ENCODE assay signal across 8 cellular contexts in genomic region chr1:45522324-45523104, GRCh38. TPM values are rescaled to one million over a fixed set of nuclear protein-coding genes. Genes with fewer than 3 reads are reported as not detected.
DNase-seq lines count a peak whose midpoint lies in the region; ATAC-seq, FAIRE-seq and TF ChIP-seq lines count a peak whose summit lies in the region.

No MANE protein-coding gene starts in this region.

- peaks cover 30 to 43% of the 10 kb centered on the region in 2 experiments for H3K79me2 ChIP-seq in H1 (ENCODE audit: control insufficient read depth in 1 of 2, insufficient read depth in 2 of 2, low read length in 2 of 2)

- H3K27ac ChIP-seq in H1 (ENCODE audit: low read depth, low read length) = peak overlapping the region; percentile 91

- H3K4me3 ChIP-seq in NT2/D1 (ENCODE audit: insufficient read length, low read depth) (peak overlapping the region; percentile 98), H1 (ENCODE audit: extremely low read depth in 1 of 4, insufficient read depth in 2 of 4, low read depth in 3 of 4, low read length in 4 of 4) (peak overlapping the region; percentile 44 to 100 (median 84)), neuron (ENCODE audit: low read length) (peak overlapping the region; percentile 56)

- TF ChIP-seq CTCF in H1 (IDR thresholded peaks at IDR 0.05; ENCODE audit: control extremely low read depth in 1 of 3, insufficient read depth in 1 of 3, low read depth in 1 of 3, low read length in 3 of 3) = no peak

- no peak for TF ChIP-seq POLR2A in H1 (IDR thresholded peaks at IDR 0.05; ENCODE audit: control extremely low read depth in 1 of 2, low read depth in 2 of 2, low read length in 2 of 2)

- peak overlapping the region; percentile 100 for H2BK5ac ChIP-seq in H1 (ENCODE audit: low read depth, low read length)

- peak overlapping the region; percentile 88; the same call in 1 of the 2 replicates for H2BK15ac ChIP-seq in H1 (ENCODE audit: low read length)

- 0 out of 2 replicates have a peak overlapping the region, but pooled peaks have one; percentile 48 for H2BK20ac ChIP-seq in H1 (ENCODE audit: low read length)

- peak overlapping the region; percentile 99 for H3K18ac ChIP-seq in H1 (ENCODE audit: extremely low read depth, low read length)

- H4K5ac ChIP-seq in H1 (ENCODE audit: insufficient read length, low read depth, low read length) = peak overlapping the region; percentile 95

- peaks cover 8% of the 10 kb centered on the region for H3K23me2 ChIP-seq in H1 (ENCODE audit: low read depth, low read length)

- no peak overlapping the region for H3K23ac ChIP-seq in H1 (ENCODE audit: insufficient read length)

- no peak for TF ChIP-seq RAD21 in H1 (IDR thresholded peaks at IDR 0.05 in 1 of 2, conservative IDR thresholded peaks at IDR 0.05 in 1 of 2; ENCODE audit: low read depth in 2 of 2, low read length in 2 of 2)

- peak overlapping the region; percentile 6; the same call in 1 of the 2 replicates for H4K8ac ChIP-seq in H1 (ENCODE audit: extremely low read depth, insufficient read depth, low read length)

- H2AFZ ChIP-seq in H1 (ENCODE audit: low read length) (peak overlapping the region; percentile 10; the same call in 1 of the 2 replicates), neuron (ENCODE audit: low read depth, low read length) (peak overlapping the region; percentile 41)

- TF ChIP-seq EP300 in H1 (IDR thresholded peaks at IDR 0.05; ENCODE audit: borderline replicate concordance in 1 of 2, low read depth in 2 of 2, low read length in 2 of 2) = no peak

- H3K79me1 ChIP-seq in H1 (ENCODE audit: low read depth, low read length) = no peaks in the 10 kb centered on the region

- no peak for FAIRE-seq in H1 (lab: Jason Lieb, UNC)

- peak overlapping the region; percentile 83 for H3K56ac ChIP-seq in H1 (replicated peaks; ENCODE audit: insufficient read length, low read depth, low read length)

- H3K4me1 ChIP-seq in NT2/D1 (ENCODE audit: insufficient read depth, insufficient read length) = peaks cover 5% of the 10 kb centered on the region
- H3K4me1 ChIP-seq in H1 (replicated peaks in 1 of 4; ENCODE audit: control insufficient read depth in 3 of 4, insufficient read depth in 4 of 4, low read length in 3 of 4) = peaks cover 2 to 12% (median 5%) of the 10 kb centered on the region in 4 experiments; a peak in 5 of 7 replicates
- peaks cover 16% of the 10 kb centered on the region for H3K4me1 ChIP-seq in neuron (ENCODE audit: insufficient read depth, low read length)

- CTCF ChIA-PET in H1 (lab: Charles Lee; ENCODE audit: partially characterized antibody) = interaction anchor here (0.7 to 2.7 kb wide), 8 partner anchors 10 to 722 kb away, joined by 3 to 16 read pairs (median 5); partner anchors contain the start of gene PLK3

- peaks cover 9 to 18% of the 10 kb centered on the region in 2 experiments for H4K20me1 ChIP-seq in H1 (replicated peaks in 1 of 2; ENCODE audit: control insufficient read depth in 1 of 2, insufficient read depth in 2 of 2, low read length in 2 of 2)

- ATAC-seq in activated CD4-positive, CD25-positive, alpha-beta regulatory T cell treated with anti-CD3 and anti-CD28 coated beads, Interleukin-2, amount 50 U/mL, for 24 hours = peak; percentile 50 to 52
- ATAC-seq in GM18870 (IDR thresholded peaks at IDR 0.05; ENCODE audit: unreplicated experiment) (no peak), HG02885 (IDR thresholded peaks at IDR 0.05; ENCODE audit: poor library complexity, unreplicated experiment) (no peak), HG03175 (IDR thresholded peaks at IDR 0.05; ENCODE audit: unreplicated experiment) (no peak)

- no peak overlapping the region for H3K14ac ChIP-seq in H1 (ENCODE audit: insufficient read length)

- H3K27me3 ChIP-seq in NT2/D1 (ENCODE audit: insufficient read depth, insufficient read length) (no peaks in the 10 kb centered on the region), H1 (replicated peaks in 1 of 4; ENCODE audit: control insufficient read depth in 3 of 4, extremely low read depth in 1 of 4, insufficient read depth in 3 of 4, low read length in 3 of 4) (no peaks in the 10 kb centered on the region), neuron (ENCODE audit: insufficient read depth, low read length) (no peaks in the 10 kb centered on the region)

- peak overlapping the region; percentile 100 for H2AK5ac ChIP-seq in H1 (ENCODE audit: low read depth, low read length)

- peak overlapping the region; percentile 76 to 90 for H3K4me2 ChIP-seq in H1 (ENCODE audit: insufficient read depth in 1 of 2, low read depth in 2 of 2, low read length in 2 of 2)

- POLR2A ChIA-PET in H1 (lab: Charles Lee; ENCODE audit: partially characterized antibody) = interaction anchor here (0.5 to 13.3 kb wide), 41 partner anchors 17 to 803 kb away, joined by 3 to 741 read pairs (median 5); partner anchors contain the start of genes AKR1A1, CCDC163, GPBP1L1 and HECTD3

- peak overlapping the region; percentile 92 for H3K4ac ChIP-seq in H1 (replicated peaks; ENCODE audit: insufficient read length, low read depth, low read length)

- H3K9ac ChIP-seq in NT2/D1 (ENCODE audit: insufficient read length, low read depth) = peak overlapping the region; percentile 98
- H3K9ac ChIP-seq in H1 (replicated peaks in 1 of 4; ENCODE audit: extremely low read depth in 1 of 4, low read depth in 3 of 4, low read length in 3 of 4) = peak overlapping the region; percentile 88 to 98 (median 93)

- 39% methylated on average over 21 of the region's 21 CpGs; no CpG with 5 or more reads in 1 of the 2 experiments for WGBS in H1 (ENCODE audit: extremely low coverage in 1 of 2, insufficient coverage in 1 of 2, insufficient read length in 1 of 2, insufficient replicate concordance in 2 of 2, low coverage in 1 of 2, low lambda C conversion rate in 2 of 2, missing lambda C conversion rate in 1 of 2), 2 experiments

- H3K36me3 ChIP-seq in NT2/D1 (ENCODE audit: insufficient read depth, insufficient read length, low read length) = peaks cover 32% of the 10 kb centered on the region
- peaks cover 3 to 22% (median 10%) of the 10 kb centered on the region in 4 experiments; a peak in 6 of 8 replicates for H3K36me3 ChIP-seq in H1 (ENCODE audit: control insufficient read depth in 2 of 4, insufficient read depth in 4 of 4, low read length in 3 of 4)
- peaks cover 2% of the 10 kb centered on the region for H3K36me3 ChIP-seq in neuron (ENCODE audit: insufficient read depth, low read length)

- peak overlapping the region; percentile 99; the same call in 1 of the 2 replicates for H2BK12ac ChIP-seq in H1 (ENCODE audit: low read depth, low read length)

- DNase-seq in activated CD4-positive, CD25-positive, alpha-beta regulatory T cell treated with anti-CD3 and anti-CD28 coated beads, Interleukin-2, amount 50 U/mL, for 72 hours = no peak
- DNase-seq in NT2/D1 (ENCODE audit: low read depth, low spot score) = no peak
- DNase-seq in H1 (ENCODE audit: low read depth in 1 of 2, low spot score in 2 of 2) = no peak

- no peaks in the 10 kb centered on the region for H3K9me3 ChIP-seq in NT2/D1 (ENCODE audit: insufficient read depth, low read length)
- no peaks in the 10 kb centered on the region for H3K9me3 ChIP-seq in H1 (ENCODE audit: insufficient read depth in 2 of 2, low read depth in 1 of 2, low read length in 1 of 2)
- no peaks in the 10 kb centered on the region for H3K9me3 ChIP-seq in neuron (ENCODE audit: low read length)

- peak overlapping the region; percentile 98 for H4K91ac ChIP-seq in H1 (replicated peaks; ENCODE audit: insufficient read length, low read length)

- peak overlapping the region; percentile 63 for H2BK120ac ChIP-seq in H1 (replicated peaks; ENCODE audit: low read depth, low read length)

RNA-seq across cellular contexts. Expression of gene PRDX1, which starts 0.8 kb away (rescaled TPM):
- total RNA-seq in H1 (2021; fragmentation: NEBNext Ultra II Directional; extraction: Animal tissue kit (Norgen Biotek cat#: 25700)) = 1,354 and 1,418 TPM in 2 replicates
- polyA plus RNA-seq in H1 (2011; rRNA removed) = 611 and 1,165 TPM in 2 replicates
- 1,073 TPM for polyA plus RNA-seq in H1 (2011; cell fraction: cytosol; rRNA removed)
- polyA plus RNA-seq in H1 (2011; cell fraction: nucleus; rRNA removed) = 289 TPM
- polyA plus RNA-seq in H1 (2012, experiment 1 of 2) = 1,250 to 1,913 TPM (median 1,350 TPM) in 4 replicates
- 731 TPM for polyA plus RNA-seq in H1 (2012, experiment 2 of 2)
- 1,094 TPM for polyA plus RNA-seq in H1 (2013, experiment 1 of 2)
- 1,165 TPM for polyA plus RNA-seq in H1 (2013, experiment 2 of 2)
- polyA minus RNA-seq in H1 (2011; rRNA and poly(A)+ RNA removed) = 624 and 694 TPM in 2 replicates
- polyA minus RNA-seq in H1 (2011; cell fraction: cytosol; rRNA and poly(A)+ RNA removed) = 277 TPM
- 228 TPM for polyA minus RNA-seq in H1 (2011; cell fraction: nucleus; rRNA and poly(A)+ RNA removed)

RNA-seq across cellular contexts. Expression of gene MMACHC, which starts 22.4 kb away (rescaled TPM):
- total RNA-seq in H1 (2021; fragmentation: NEBNext Ultra II Directional; extraction: Animal tissue kit (Norgen Biotek cat#: 25700)) = 7.3 and 9.8 TPM in 2 replicates
- polyA plus RNA-seq in H1 (2011; rRNA removed) = 11.1 and 11.2 TPM in 2 replicates
- polyA plus RNA-seq in H1 (2011; cell fraction: cytosol; rRNA removed) = 7.3 TPM
- 9.6 TPM for polyA plus RNA-seq in H1 (2011; cell fraction: nucleus; rRNA removed)
- polyA plus RNA-seq in H1 (2012, experiment 1 of 2) = 7.1 to 12.7 TPM (median 9.3 TPM) in 4 replicates
- polyA plus RNA-seq in H1 (2012, experiment 2 of 2) = 6.4 TPM
- polyA plus RNA-seq in H1 (2013, experiment 1 of 2) = 7.6 TPM
- polyA plus RNA-seq in H1 (2013, experiment 2 of 2) = 9.0 TPM
- polyA minus RNA-seq in H1 (2011; rRNA and poly(A)+ RNA removed) = 13.9 and 21.2 TPM in 2 replicates
- polyA minus RNA-seq in H1 (2011; cell fraction: cytosol; rRNA and poly(A)+ RNA removed) = 7.6 TPM
- 9.5 TPM for polyA minus RNA-seq in H1 (2011; cell fraction: nucleus; rRNA and poly(A)+ RNA removed)

RNA-seq across cellular contexts. Expression of gene CCDC163, which starts 22.6 kb away (rescaled TPM):
- total RNA-seq in H1 (2021; fragmentation: NEBNext Ultra II Directional; extraction: Animal tissue kit (Norgen Biotek cat#: 25700)) = 3.7 and 3.8 TPM in 2 replicates
- polyA plus RNA-seq in H1 (2011; rRNA removed) = 5.0 and 6.0 TPM in 2 replicates
- 4.8 TPM for polyA plus RNA-seq in H1 (2011; cell fraction: cytosol; rRNA removed)
- 5.4 TPM for polyA plus RNA-seq in H1 (2011; cell fraction: nucleus; rRNA removed)
- polyA plus RNA-seq in H1 (2012, experiment 1 of 2) = 3.8 to 5.2 TPM (median 4.3 TPM) in 4 replicates
- polyA plus RNA-seq in H1 (2012, experiment 2 of 2) = 2.7 TPM
- 2.9 TPM for polyA plus RNA-seq in H1 (2013, experiment 1 of 2)
- polyA plus RNA-seq in H1 (2013, experiment 2 of 2) = 2.8 TPM
- 5.8 and 6.9 TPM in 2 replicates for polyA minus RNA-seq in H1 (2011; rRNA and poly(A)+ RNA removed)
- 2.8 TPM for polyA minus RNA-seq in H1 (2011; cell fraction: cytosol; rRNA and poly(A)+ RNA removed)
- 3.4 TPM for polyA minus RNA-seq in H1 (2011; cell fraction: nucleus; rRNA and poly(A)+ RNA removed)

RNA-seq across cellular contexts. Expression of gene AKR1A1, which starts 28.1 kb away (rescaled TPM):
- total RNA-seq in H1 (2021; fragmentation: NEBNext Ultra II Directional; extraction: Animal tissue kit (Norgen Biotek cat#: 25700)) = 334 and 344 TPM in 2 replicates
- polyA plus RNA-seq in H1 (2011; rRNA removed) = 399 and 435 TPM in 2 replicates
- 455 TPM for polyA plus RNA-seq in H1 (2011; cell fraction: cytosol; rRNA removed)
- polyA plus RNA-seq in H1 (2011; cell fraction: nucleus; rRNA removed) = 500 TPM
- 273 to 514 TPM (median 449 TPM) in 4 replicates for polyA plus RNA-seq in H1 (2012, experiment 1 of 2)
- 457 TPM for polyA plus RNA-seq in H1 (2012, experiment 2 of 2)
- polyA plus RNA-seq in H1 (2013, experiment 1 of 2) = 245 TPM
- 249 TPM for polyA plus RNA-seq in H1 (2013, experiment 2 of 2)
- polyA minus RNA-seq in H1 (2011; rRNA and poly(A)+ RNA removed) = 363 and 374 TPM in 2 replicates
- 211 TPM for polyA minus RNA-seq in H1 (2011; cell fraction: cytosol; rRNA and poly(A)+ RNA removed)
- polyA minus RNA-seq in H1 (2011; cell fraction: nucleus; rRNA and poly(A)+ RNA removed) = 181 TPM

RNA-seq across cellular contexts. Expression of gene TESK2, which starts 31.6 kb away (rescaled TPM):
- total RNA-seq in H1 (2021; fragmentation: NEBNext Ultra II Directional; extraction: Animal tissue kit (Norgen Biotek cat#: 25700)) = 10.9 and 12.6 TPM in 2 replicates
- 10.0 and 10.8 TPM in 2 replicates for polyA plus RNA-seq in H1 (2011; rRNA removed)
- 12.9 TPM for polyA plus RNA-seq in H1 (2011; cell fraction: cytosol; rRNA removed)
- 17.3 TPM for polyA plus RNA-seq in H1 (2011; cell fraction: nucleus; rRNA removed)
- 9.6 to 11.7 TPM (median 10.3 TPM) in 4 replicates for polyA plus RNA-seq in H1 (2012, experiment 1 of 2)
- polyA plus RNA-seq in H1 (2012, experiment 2 of 2) = 9.4 TPM
- polyA plus RNA-seq in H1 (2013, experiment 1 of 2) = 5.1 TPM
- polyA plus RNA-seq in H1 (2013, experiment 2 of 2) = 5.2 TPM
- 16.6 and 18.3 TPM in 2 replicates for polyA minus RNA-seq in H1 (2011; rRNA and poly(A)+ RNA removed)
- 10.1 TPM for polyA minus RNA-seq in H1 (2011; cell fraction: cytosol; rRNA and poly(A)+ RNA removed)
- 10.0 TPM for polyA minus RNA-seq in H1 (2011; cell fraction: nucleus; rRNA and poly(A)+ RNA removed)

Comparison
In these comparisons a context has a peak if more than half of its experiments do, and no peak if none do; other contexts are left out.
1. ATAC-seq: peak in activated CD4-positive, CD25-positive, alpha-beta regulatory T cell treated with anti-CD3 and anti-CD28 coated beads, Interleukin-2, amount 50 U/mL, for 24 hours (2 of 2); none in GM18870 (single experiment), HG02885 (single experiment) and HG03175 (single experiment).
2. Peak in every context shown above with its lines, with median percentiles within 50 percentile points of each other: H3K4me3 ChIP-seq.